26 cellular contexts compared by ENCODE assay signal in genomic region chr9:33030285-33030684, GRCh38. TPM values are rescaled to one million over a fixed set of nuclear protein-coding genes. Genes with fewer than 3 reads are reported as not detected.
A peak's percentile ranks its signal among the peaks of the same experiment; 100 is the strongest.
DNase-seq lines count a peak whose midpoint lies in the region; ATAC-seq, FAIRE-seq and TF ChIP-seq lines count a peak whose summit lies in the region.
"Had no signal": no experiment of that assay in that cellular context is flagged by ENCODE, and none has a peak within 500 bp of the region (broad histone marks: within the 10 kb centered on the region; RNA-seq: fewer than 3 reads in every experiment).

No MANE protein-coding gene starts in this region.

- in situ Hi-C loops in gastrocnemius medialis (cut with MboI; ENCODE audit: low sequenced_read_pairs in 4 of 4), result no loop called here

- H3K4me1 Mint-ChIP-seq in MCF 10A (ENCODE audit: insufficient read depth, unreplicated experiment), result peaks cover 33% of the 10 kb centered on the region
- peaks cover 44% of the 10 kb centered on the region for H3K4me1 Mint-ChIP-seq in activated T-helper 2 cell treated with anti-CD3 and anti-CD28 coated beads, Interferon-gamma antibody, Interleukin-2, Interleukin-4, amounts not matched to agents 10 μg/mL and 5 μg/mL and 100 μg/mL, durations not matched to agents 14 hours and 24 hours and 36 hours (ENCODE audit: low read depth)

- FAIRE-seq in kidney (lab: Jason Lieb, UNC), result no peak
- FAIRE-seq: G401.6 had no signal

- CTCF ChIA-PET in MCF 10A (lab: Yijun Ruan, JAX), result interaction anchor here (0.6 to 0.7 kb wide), 2 partner anchors 44 to 591 kb away, joined by 3 read pairs; no protein-coding TSS in a partner anchor

- BruUV-seq in MCF 10A (replicated peaks; lab: Mats Ljungman, UMichigan), result no TSS peak

- H3K4me3 ChIP-seq in breast epithelium, result no peak overlapping the region
- H3K4me3 ChIP-seq in liver (ENCODE audit: low read depth in 1 of 3, low read length in 3 of 3), result no peak overlapping the region
- H3K4me3 ChIP-seq in gastrocnemius medialis, result no peak overlapping the region
- H3K4me3 ChIP-seq in kidney (ENCODE audit: low read length in 2 of 2), result no peak overlapping the region
- H3K4me3 ChIP-seq: BLaER1, HAP-1, Peyer's patch, tibial nerve had no signal

- H3K4me1 ChIP-seq in breast epithelium (peaks cover 6 to 20% of the 10 kb centered on the region in 2 donors), liver (ENCODE audit: control insufficient read depth in 4 of 4, insufficient read depth in 4 of 4, low read length in 3 of 4) (peaks cover 13 to 51% (median 48%) of the 10 kb centered on the region in 4 donors), gastrocnemius medialis (peaks cover 24 to 34% of the 10 kb centered on the region in 2 donors), kidney (ENCODE audit: control insufficient read depth in 1 of 2, insufficient read depth in 1 of 2, low read depth in 1 of 2, low read length in 2 of 2) (peaks cover 14 to 16% of the 10 kb centered on the region in 2 donors)

- H3K9me3 ChIP-seq in breast epithelium (no peaks in the 10 kb centered on the region), liver (ENCODE audit: control insufficient read depth in 4 of 4, low read length in 3 of 4) (no peaks in the 10 kb centered on the region), gastrocnemius medialis (no peaks in the 10 kb centered on the region), kidney (ENCODE audit: control insufficient read depth in 1 of 2, low read length in 2 of 2) (no peaks in the 10 kb centered on the region)
- H3K9me3 ChIP-seq: BLaER1, HAP-1, Peyer's patch, tibial nerve had no signal

- DNase-seq in MCF 10A (ENCODE audit: unreplicated experiment), result no peak
- DNase-seq in breast epithelium (ENCODE audit: low spot score in 2 of 2), result no peak
- DNase-seq in activated T-helper 2 cell treated with anti-CD3 and anti-CD28 coated beads, Interferon-gamma antibody, Interleukin-2, Interleukin-4, amounts not matched to agents 10 μg/mL and 5 μg/mL and 100 μg/mL, durations not matched to agents 14 hours and 24 hours and 36 hours (ENCODE audit: low spot score), result no peak
- DNase-seq in gastrocnemius medialis, result no peak
- no peak for DNase-seq in kidney
- no peak for DNase-seq in NCI-H446 treated with DMSO at 0.1 percent for 48 hours (lab: John Stamatoyannopoulos, UW)
- DNase-seq: activated CD4-positive, alpha-beta T cell treated with anti-CD3 and anti-CD28 coated beads for 36 hours; activated naive CD4-positive, alpha-beta T cell treated with anti-CD3 and anti-CD28 coated beads, Interleukin-2, amount 50 U/mL, for 16 hours; aorta; COR-L47; cortex of kidney; effector memory CD4-positive, alpha-beta T cell; NCI-H1092; NCI-H1694 treated with DMSO at 0.1 percent for 48 hours; NCI-H446; NCI-H82; Peyer's patch; right cardiac atrium; SHP77 treated with DMSO at 0.1 percent for 48 hours; stimulated activated CD4-positive, alpha-beta T cell treated with anti-CD3 and anti-CD28 coated beads, Interleukin-2, amount 100 ng/mL, for 48 hours had no signal

- H3K27ac ChIP-seq in breast epithelium (no peak overlapping the region), liver (ENCODE audit: low read depth in 1 of 2, low read length in 2 of 2) (no peak overlapping the region), gastrocnemius medialis (no peak overlapping the region), kidney (ENCODE audit: low read depth in 2 of 2, low read length in 2 of 2) (no peak overlapping the region)
- H3K27ac ChIP-seq: BLaER1, Peyer's patch had no signal

- WGBS in liver, result 82% methylated on average over 5 of the region's 5 CpGs

- no peaks in the 10 kb centered on the region for H3K9me3 Mint-ChIP-seq in MCF 10A (ENCODE audit: unreplicated experiment)
- H3K9me3 Mint-ChIP-seq in activated T-helper 2 cell treated with anti-CD3 and anti-CD28 coated beads, Interferon-gamma antibody, Interleukin-2, Interleukin-4, amounts not matched to agents 10 μg/mL and 5 μg/mL and 100 μg/mL, durations not matched to agents 14 hours and 24 hours and 36 hours, result no peaks in the 10 kb centered on the region
- H3K9me3 Mint-ChIP-seq: activated T-helper 1 cell treated with anti-CD3 and anti-CD28 coated beads, Interleukin-12 subunit alpha, Interleukin-12 subunit beta, Interleukin-2, Interleukin-4 antibody, amounts not matched to agents 30 ng/mL and 10 ng/mL and 1 ng/mL, durations not matched to agents 14 hours and 24 hours and 36 hours had no signal

- H3K36me3 Mint-ChIP-seq in MCF 10A (ENCODE audit: insufficient read depth, unreplicated experiment), result peaks cover 100% of the 10 kb centered on the region
- peaks cover 93% of the 10 kb centered on the region for H3K36me3 Mint-ChIP-seq in activated T-helper 2 cell treated with anti-CD3 and anti-CD28 coated beads, Interferon-gamma antibody, Interleukin-2, Interleukin-4, amounts not matched to agents 10 μg/mL and 5 μg/mL and 100 μg/mL, durations not matched to agents 14 hours and 24 hours and 36 hours (ENCODE audit: low read depth)

- no peak for TF ChIP-seq CTCF in MCF 10A (IDR thresholded peaks at IDR 0.05; ENCODE audit: unreplicated experiment)
- TF ChIP-seq CTCF in breast epithelium (IDR thresholded peaks at IDR 0.05), result no peak
- no peak for TF ChIP-seq CTCF in liver (IDR thresholded peaks at IDR 0.05; ENCODE audit: low read depth, low read length, missing input control)
- TF ChIP-seq CTCF in gastrocnemius medialis (IDR thresholded peaks at IDR 0.05 in 4 of 5, conservative IDR thresholded peaks at IDR 0.05 in 1 of 5), result no peak
- no peak for TF ChIP-seq CTCF in kidney (IDR thresholded peaks at IDR 0.05; ENCODE audit: borderline replicate concordance, extremely low read depth, insufficient read depth)

- no peak for ATAC-seq in gastrocnemius medialis
- ATAC-seq: activated CD4-positive, alpha-beta T cell treated with anti-CD3 and anti-CD28 coated beads for 36 hours; right cardiac atrium had no signal

- H3K9ac ChIP-seq in liver (ENCODE audit: low read depth in 1 of 2, low read length in 2 of 2), result no peak overlapping the region
- no peak overlapping the region for H3K9ac ChIP-seq in kidney (ENCODE audit: low read length in 2 of 2)
- H3K9ac ChIP-seq: BLaER1 had no signal

- no peak overlapping the region for H3K4me3 Mint-ChIP-seq in MCF 10A (ENCODE audit: unreplicated experiment)
- no peak overlapping the region for H3K4me3 Mint-ChIP-seq in activated T-helper 2 cell treated with anti-CD3 and anti-CD28 coated beads, Interferon-gamma antibody, Interleukin-2, Interleukin-4, amounts not matched to agents 10 μg/mL and 5 μg/mL and 100 μg/mL, durations not matched to agents 14 hours and 24 hours and 36 hours (ENCODE audit: low read depth)

- H3K36me3 ChIP-seq in breast epithelium, result peaks cover 3% of the 10 kb centered on the region
- peaks cover 7 to 52% (median 46%) of the 10 kb centered on the region in 4 donors for H3K36me3 ChIP-seq in liver (ENCODE audit: control insufficient read depth in 4 of 4, insufficient read depth in 3 of 4, low read depth in 1 of 4, low read length in 3 of 4)
- peaks cover 0 to 69% of the 10 kb centered on the region in 2 donors for H3K36me3 ChIP-seq in gastrocnemius medialis
- H3K36me3 ChIP-seq in kidney (ENCODE audit: control insufficient read depth in 1 of 2, insufficient read depth in 2 of 2, low read length in 2 of 2), result peaks cover 32 to 44% of the 10 kb centered on the region in 2 donors

- POLR2A ChIA-PET in MCF 10A (lab: Yijun Ruan, JAX), result interaction anchor here (0.6 to 9.6 kb wide), 8 partner anchors 10 to 388 kb away, joined by 3 to 153 read pairs (median 5); no protein-coding TSS in a partner anchor

- H3K27ac Mint-ChIP-seq in MCF 10A (ENCODE audit: low read depth, unreplicated experiment), result peak overlapping the region; percentile 65
- H3K27ac Mint-ChIP-seq in activated T-helper 2 cell treated with anti-CD3 and anti-CD28 coated beads, Interferon-gamma antibody, Interleukin-2, Interleukin-4, amounts not matched to agents 10 μg/mL and 5 μg/mL and 100 μg/mL, durations not matched to agents 14 hours and 24 hours and 36 hours, result peak overlapping the region; percentile 1
- H3K27ac Mint-ChIP-seq: activated T-helper 1 cell treated with anti-CD3 and anti-CD28 coated beads, Interleukin-12 subunit alpha, Interleukin-12 subunit beta, Interleukin-2, Interleukin-4 antibody, amounts not matched to agents 30 ng/mL and 10 ng/mL and 1 ng/mL, durations not matched to agents 14 hours and 24 hours and 36 hours had no signal

- H3K27me3 ChIP-seq in breast epithelium (no peaks in the 10 kb centered on the region), liver (ENCODE audit: control insufficient read depth in 4 of 4, insufficient read depth in 4 of 4, low read length in 3 of 4) (no peaks in the 10 kb centered on the region), gastrocnemius medialis (no peaks in the 10 kb centered on the region)
- H3K27me3 ChIP-seq: BLaER1, Peyer's patch, tibial nerve had no signal

- no peak for TF ChIP-seq RAD21 in liver (IDR thresholded peaks at IDR 0.05)

- H3K27me3 Mint-ChIP-seq in MCF 10A (ENCODE audit: insufficient read depth, unreplicated experiment), result no peaks in the 10 kb centered on the region
- no peaks in the 10 kb centered on the region for H3K27me3 Mint-ChIP-seq in activated T-helper 2 cell treated with anti-CD3 and anti-CD28 coated beads, Interferon-gamma antibody, Interleukin-2, Interleukin-4, amounts not matched to agents 10 μg/mL and 5 μg/mL and 100 μg/mL, durations not matched to agents 14 hours and 24 hours and 36 hours (ENCODE audit: low read depth)
- H3K27me3 Mint-ChIP-seq: activated CD4-positive, alpha-beta T cell treated with anti-CD3 and anti-CD28 coated beads for 36 hours had no signal

- TF ChIP-seq POLR2A in breast epithelium (IDR thresholded peaks at IDR 0.05) (no peak), gastrocnemius medialis (IDR thresholded peaks at IDR 0.05) (no peak)

- intact Hi-C loops in MCF 10A (cut with micrococcal nuclease), result no loop called here
- intact Hi-C loops in breast epithelium (cut with DNase I; ENCODE audit: low total_unique reads), result no loop called here
- intact Hi-C loops in activated T-helper 2 cell treated with anti-CD3 and anti-CD28 coated beads, Interferon-gamma antibody, Interleukin-2, Interleukin-4, amounts not matched to agents 10 μg/mL and 5 μg/mL and 100 μg/mL, durations not matched to agents 14 hours and 24 hours and 36 hours (cut with micrococcal nuclease), result no loop called here
- intact Hi-C loops in gastrocnemius medialis (cut with DNase I; ENCODE audit: low total_unique reads), result no loop called here
- intact Hi-C loops in kidney (cut with DNase I), result no loop called here

RNA-seq across cellular contexts. Expression of gene DNAJA1, which starts 5.2 kb away (rescaled TPM):
- total RNA-seq in MCF 10A (2022), result 58.2 and 82.7 TPM in 2 replicates
- 100 to 1,000 TPM in 1 of 3 donors, 10 to 100 TPM in 2; 76.6 to 122 (median 89.5) TPM for total RNA-seq in breast epithelium
- 257 and 259 TPM in 2 replicates for total RNA-seq in activated T-helper 2 cell treated with anti-CD3 and anti-CD28 coated beads, Interferon-gamma antibody, Interleukin-2, Interleukin-4, amounts not matched to agents 10 μg/mL and 5 μg/mL and 100 μg/mL, durations not matched to agents 14 hours and 24 hours and 36 hours
- 10 to 100 TPM; 60.9 to 96.6 TPM for total RNA-seq in liver
- polyA plus RNA-seq in liver, result 10 to 100 TPM; 72.3 to 74.6 TPM
- 10 to 100 TPM; 40.8 to 48.7 (median 43.3) TPM for total RNA-seq in gastrocnemius medialis
- total RNA-seq in kidney, result 105 TPM
- 132 TPM for polyA plus RNA-seq in kidney (ENCODE audit: insufficient read depth, low read depth, low replicate concordance)

RNA-seq across cellular contexts. Expression of gene APTX, which starts 28.9 kb away (rescaled TPM):
- total RNA-seq in MCF 10A (2022) (97.4 and 99.2 TPM in 2 replicates), breast epithelium (10 to 100 TPM; 24.8 to 34.1 (median 31.0) TPM), liver (10 to 100 TPM; 13.6 to 16.3 TPM), gastrocnemius medialis (10 to 100 TPM; 14.7 to 30.3 (median 17.9) TPM), kidney (25.5 TPM)
- total RNA-seq in activated T-helper 2 cell treated with anti-CD3 and anti-CD28 coated beads, Interferon-gamma antibody, Interleukin-2, Interleukin-4, amounts not matched to agents 10 μg/mL and 5 μg/mL and 100 μg/mL, durations not matched to agents 14 hours and 24 hours and 36 hours, result 46.7 and 47.4 TPM in 2 replicates
- polyA plus RNA-seq in liver (10 to 100 TPM; 14.2 to 17.4 TPM), kidney (ENCODE audit: insufficient read depth, low read depth, low replicate concordance) (34.9 TPM)

RNA-seq across cellular contexts. Expression of gene SMU1, which starts 46.2 kb away (rescaled TPM):
- total RNA-seq in MCF 10A (2022) (17.2 and 19.3 TPM in 2 replicates), breast epithelium (10 to 100 TPM; 19.8 to 22.1 (median 21.0) TPM), liver (10 to 100 TPM; 12.3 to 14.2 TPM), gastrocnemius medialis (10 to 100 TPM; 12.5 to 15.3 (median 13.6) TPM), kidney (22.0 TPM)
- 27.6 and 28.3 TPM in 2 replicates for total RNA-seq in activated T-helper 2 cell treated with anti-CD3 and anti-CD28 coated beads, Interferon-gamma antibody, Interleukin-2, Interleukin-4, amounts not matched to agents 10 μg/mL and 5 μg/mL and 100 μg/mL, durations not matched to agents 14 hours and 24 hours and 36 hours
- polyA plus RNA-seq in liver (1 to 10 TPM; 5.3 to 6.7 TPM), kidney (ENCODE audit: insufficient read depth, low read depth, low replicate concordance) (12.8 TPM)
